25 cellular contexts compared by ENCODE assay signal in genomic region chr12:52942056-52942913, GRCh38. TPM values are rescaled to one million over a fixed set of nuclear protein-coding genes. Genes with fewer than 3 reads are reported as not detected.
DNase-seq lines count a peak whose midpoint lies in the region; ATAC-seq, FAIRE-seq and TF ChIP-seq lines count a peak whose summit lies in the region.
"Had no signal": no experiment of that assay in that cellular context is flagged by ENCODE, and none has a peak within 500 bp of the region (broad histone marks: within the 10 kb centered on the region; RNA-seq: fewer than 3 reads in every experiment).

No MANE protein-coding gene starts in this region.

- no peak overlapping the region for H3K9ac ChIP-seq in H1 (replicated peaks in 1 of 4; ENCODE audit: extremely low read depth in 1 of 4, low read depth in 3 of 4, low read length in 3 of 4)
- H3K9ac ChIP-seq in neuronal stem cell (ENCODE audit: low read depth, low read length, poor library complexity) = no peak overlapping the region
- H3K9ac ChIP-seq: parathyroid adenoma, SK-N-SH had no signal

- no peaks in the 10 kb centered on the region for H3K79me2 ChIP-seq in H1 (ENCODE audit: control insufficient read depth in 1 of 2, insufficient read depth in 2 of 2, low read length in 2 of 2)
- H3K79me2 ChIP-seq: parathyroid adenoma had no signal

- no peak for ATAC-seq in HG02571 (IDR thresholded peaks at IDR 0.05; ENCODE audit: unreplicated experiment)
- no peak for ATAC-seq in HG02642 (IDR thresholded peaks at IDR 0.05; ENCODE audit: poor library complexity, unreplicated experiment)
- ATAC-seq: activated CD4-positive, alpha-beta T cell treated with anti-CD3 and anti-CD28 coated beads for 36 hours; naive thymus-derived CD8-positive, alpha-beta T cell; right cardiac atrium; T-helper 17 cell had no signal

- H3K4me1 ChIP-seq in H1 (replicated peaks in 1 of 4; ENCODE audit: control insufficient read depth in 3 of 4, insufficient read depth in 4 of 4, low read length in 3 of 4) (peaks cover 12 to 30% (median 23%) of the 10 kb centered on the region in 4 experiments), neuronal stem cell (ENCODE audit: control insufficient read depth in 2 of 2, insufficient read depth in 1 of 2, low read depth in 1 of 2, low read length in 2 of 2) (peaks cover 2 to 34% of the 10 kb centered on the region in 2 donors)

- no peak for TF ChIP-seq CTCF in H1 (IDR thresholded peaks at IDR 0.05; ENCODE audit: control extremely low read depth in 1 of 3, insufficient read depth in 1 of 3, low read depth in 1 of 3, low read length in 3 of 3)

- POLR2A ChIA-PET in H1 (lab: Charles Lee; ENCODE audit: partially characterized antibody) = interaction anchor here (0.8 to 7.6 kb wide), 11 partner anchors 9 to 64 kb away, joined by 3 to 39 read pairs (median 4); partner anchors contain the start of genes EIF4B and KRT8

- H3K27ac ChIP-seq in H1 (ENCODE audit: low read depth, low read length) (no peak overlapping the region), neuronal stem cell (replicated peaks; ENCODE audit: low read length) (no peak overlapping the region)
- H3K27ac ChIP-seq: C4-2B, left ventricle myocardium inferior, parathyroid adenoma, spleen had no signal

- H2BK120ac ChIP-seq in H1 (replicated peaks; ENCODE audit: low read depth, low read length) (no peak overlapping the region), neuronal stem cell (ENCODE audit: low read depth, low read length) (no peak overlapping the region)

- H4K5ac ChIP-seq in H1 (ENCODE audit: insufficient read length, low read depth, low read length) = no peak overlapping the region

- H4K91ac ChIP-seq in H1 (replicated peaks; ENCODE audit: insufficient read length, low read length) (no peak overlapping the region), neuronal stem cell (ENCODE audit: low read depth, low read length, poor library complexity) (no peak overlapping the region)

- TF ChIP-seq RAD21 in H1 (IDR thresholded peaks at IDR 0.05 in 1 of 2, conservative IDR thresholded peaks at IDR 0.05 in 1 of 2; ENCODE audit: low read depth in 2 of 2, low read length in 2 of 2) = no peak

- H3K36me3 ChIP-seq in H7 (replicated peaks; ENCODE audit: control insufficient read depth, insufficient read depth, low read length) = no peaks in the 10 kb centered on the region
- H3K36me3 ChIP-seq in H1 (ENCODE audit: control insufficient read depth in 2 of 4, insufficient read depth in 4 of 4, low read length in 3 of 4) = no peaks in the 10 kb centered on the region
- no peaks in the 10 kb centered on the region for H3K36me3 ChIP-seq in neuronal stem cell (replicated peaks in 1 of 2; ENCODE audit: control insufficient read depth in 2 of 2, insufficient read depth in 2 of 2, low read length in 2 of 2)
- H3K36me3 ChIP-seq: left ventricle myocardium inferior, spleen had no signal

- H2BK12ac ChIP-seq in H1 (ENCODE audit: low read depth, low read length) (peak overlapping the region; percentile 7; the same call in 1 of the 2 replicates), neuronal stem cell (ENCODE audit: low read length) (no peak overlapping the region)

- 87% methylated on average over 10 of the region's 11 CpGs; no CpG with 5 or more reads in 1 of the 2 experiments for WGBS in H1 (ENCODE audit: extremely low coverage in 1 of 2, insufficient coverage in 1 of 2, insufficient read length in 1 of 2, insufficient replicate concordance in 2 of 2, low coverage in 1 of 2, low lambda C conversion rate in 2 of 2, missing lambda C conversion rate in 1 of 2), 2 experiments
- no CpG with 5 or more reads among the region's 11 CpGs for WGBS in neuronal stem cell (ENCODE audit: extremely low coverage in 2 of 2, insufficient read length in 2 of 2, insufficient replicate concordance in 1 of 2), 2 donors

- H4K8ac ChIP-seq in H1 (ENCODE audit: extremely low read depth, insufficient read depth, low read length) = no peak overlapping the region
- no peak overlapping the region for H4K8ac ChIP-seq in neuronal stem cell (ENCODE audit: low read depth, low read length)

- TF ChIP-seq EP300 in H1 (IDR thresholded peaks at IDR 0.05; ENCODE audit: borderline replicate concordance in 1 of 2, low read depth in 2 of 2, low read length in 2 of 2) = no peak

- no peaks in the 10 kb centered on the region for H3K9me3 ChIP-seq in H1 (ENCODE audit: insufficient read depth in 2 of 2, low read depth in 1 of 2, low read length in 1 of 2)
- H3K9me3 ChIP-seq in neuronal stem cell (replicated peaks in 1 of 2; ENCODE audit: control insufficient read depth in 2 of 2, insufficient read depth in 1 of 2, low read depth in 1 of 2, low read length in 2 of 2) = peaks cover 0 to 1% of the 10 kb centered on the region in 2 donors
- H3K9me3 ChIP-seq: SK-N-SH had no signal

- CTCF ChIA-PET in H1 (lab: Charles Lee; ENCODE audit: partially characterized antibody) = interaction anchor here (0.6 to 16.1 kb wide), 13 partner anchors 9 to 546 kb away, joined by 3 to 314 read pairs (median 6); partner anchors contain the start of genes KRT18 and KRT8

- H3K18ac ChIP-seq in H1 (ENCODE audit: extremely low read depth, low read length) (no peak overlapping the region), neuronal stem cell (ENCODE audit: low read length) (peak overlapping the region; percentile 15)

- H3K79me1 ChIP-seq in H1 (ENCODE audit: low read depth, low read length) = no peaks in the 10 kb centered on the region; the same call in 1 of the 2 replicates
- no peaks in the 10 kb centered on the region for H3K79me1 ChIP-seq in neuronal stem cell (ENCODE audit: low read depth, low read length)

- H2BK20ac ChIP-seq in H1 (ENCODE audit: low read length) = peak overlapping the region; percentile 21; the same call in 1 of the 2 replicates

- TF ChIP-seq POLR2A in H1 (IDR thresholded peaks at IDR 0.05; ENCODE audit: control extremely low read depth in 1 of 2, low read depth in 2 of 2, low read length in 2 of 2) = no peak

- H2BK5ac ChIP-seq in H1 (ENCODE audit: low read depth, low read length) = peak overlapping the region; percentile 38; the same call in 1 of the 2 replicates
- no peak overlapping the region for H2BK5ac ChIP-seq in neuronal stem cell (ENCODE audit: low read length)

- H2AFZ ChIP-seq in H1 (ENCODE audit: low read length) = no peak overlapping the region
- no peak overlapping the region for H2AFZ ChIP-seq in neuronal stem cell (ENCODE audit: low read length)
- H2AFZ ChIP-seq: parathyroid adenoma had no signal

- H3K23ac ChIP-seq in H1 (ENCODE audit: insufficient read length) = no peak overlapping the region
- H3K23ac ChIP-seq in neuronal stem cell (ENCODE audit: low read depth, low read length, poor library complexity) = no peak overlapping the region

- H3K27me3 ChIP-seq in H7 (ENCODE audit: control insufficient read depth, insufficient read depth, low read length) (no peaks in the 10 kb centered on the region), H1 (replicated peaks in 1 of 4; ENCODE audit: control insufficient read depth in 3 of 4, extremely low read depth in 1 of 4, insufficient read depth in 3 of 4, low read length in 3 of 4) (no peaks in the 10 kb centered on the region), neuronal stem cell (ENCODE audit: control insufficient read depth in 3 of 3, insufficient read depth in 3 of 3, low read depth in 1 of 3, low read length in 3 of 3) (peaks cover 0 to 40% (median 0%) of the 10 kb centered on the region in 3 experiments)
- H3K27me3 ChIP-seq: spleen had no signal

- H3K14ac ChIP-seq in H1 (ENCODE audit: insufficient read length) (no peak overlapping the region), neuronal stem cell (ENCODE audit: low read length) (no peak overlapping the region)

- FAIRE-seq in H1 (lab: Jason Lieb, UNC) = no peak
- FAIRE-seq: endothelial cell of umbilical vein had no signal

- peak overlapping the region; percentile 0 for H2AK5ac ChIP-seq in H1 (ENCODE audit: low read depth, low read length)
- no peak overlapping the region for H2AK5ac ChIP-seq in neuronal stem cell (ENCODE audit: low read depth, low read length)

- no peaks in the 10 kb centered on the region for H4K20me1 ChIP-seq in H1 (replicated peaks in 1 of 2; ENCODE audit: control insufficient read depth in 1 of 2, insufficient read depth in 2 of 2, low read length in 2 of 2)

- no peak overlapping the region for H3K4me2 ChIP-seq in H1 (ENCODE audit: insufficient read depth in 1 of 2, low read depth in 2 of 2, low read length in 2 of 2)
- H3K4me2 ChIP-seq in neuronal stem cell (ENCODE audit: insufficient read depth, low read length, poor library complexity, severe bottlenecking) = no peak overlapping the region
- H3K4me2 ChIP-seq: SK-N-SH had no signal

- DNase-seq in H7 = peak; percentile 2
- peak; percentile 13 for DNase-seq in NCI-H510A (lab: John Stamatoyannopoulos, UW)
- no peak for DNase-seq in H1 (ENCODE audit: low read depth in 1 of 2, low spot score in 2 of 2)
- DNase-seq in neuronal stem cell (ENCODE audit: low spot score) = no peak
- no peak for DNase-seq in HUDEP-2 (lab: John Stamatoyannopoulos, UW; ENCODE audit: unreplicated experiment in 76 of 76)
- DNase-seq in NCI-H146 (lab: John Stamatoyannopoulos, UW) = no peak
- DNase-seq: activated CD4-positive, alpha-beta T cell treated with anti-CD3 and anti-CD28 coated beads for 36 hours; activated effector memory CD4-positive, alpha-beta T cell treated with Interleukin-2 at 50 U/mL for 16 hours; activated naive CD8-positive, alpha-beta T cell treated with anti-CD3 and anti-CD28 coated beads, Interleukin-2, amount 10 ng/mL, durations not matched to agents 7 days and 5 days; DMS79; GF-D8; KG1; left ventricle myocardium inferior; MM.1S; naive thymus-derived CD8-positive, alpha-beta T cell; NCI-H774; right cardiac atrium; SK-N-SH; spleen; T-helper 17 cell had no signal

- H3K4me3 ChIP-seq in H7 (ENCODE audit: insufficient read depth, low read depth, low read length) (no peak overlapping the region), H1 (ENCODE audit: extremely low read depth in 1 of 4, insufficient read depth in 2 of 4, low read depth in 3 of 4, low read length in 4 of 4) (no peak overlapping the region), neuronal stem cell (ENCODE audit: low read length in 2 of 2) (no peak overlapping the region)
- H3K4me3 ChIP-seq: left ventricle myocardium inferior, spleen had no signal

- peaks cover 3% of the 10 kb centered on the region; the same call in 1 of the 2 replicates for H3K23me2 ChIP-seq in H1 (ENCODE audit: low read depth, low read length)

- no peak overlapping the region for H3K56ac ChIP-seq in H1 (replicated peaks; ENCODE audit: insufficient read length, low read depth, low read length)

- H3K4ac ChIP-seq in H1 (replicated peaks; ENCODE audit: insufficient read length, low read depth, low read length) (no peak overlapping the region), neuronal stem cell (ENCODE audit: low read length) (no peak overlapping the region)

- H2BK15ac ChIP-seq in H1 (ENCODE audit: low read length) (peak overlapping the region; percentile 3; the same call in 1 of the 2 replicates), neuronal stem cell (ENCODE audit: low read length) (no peak overlapping the region)

RNA-seq across cellular contexts. Expression of gene KRT18, which starts 6.6 kb away (rescaled TPM):
- total RNA-seq in H7 (2014; rRNA removed; shearing (Covaris generic)) = 578 and 613 TPM in 2 replicates
- total RNA-seq in H1 (2021; fragmentation: NEBNext Ultra II Directional; extraction: Animal tissue kit (Norgen Biotek cat#: 25700)) = 375 and 391 TPM in 2 replicates
- polyA plus RNA-seq in H1 (2011; rRNA removed) = 236 and 263 TPM in 2 replicates
- polyA plus RNA-seq in H1 (2011; cell fraction: cytosol; rRNA removed) = 320 TPM
- 356 TPM for polyA plus RNA-seq in H1 (2011; cell fraction: nucleus; rRNA removed)
- polyA plus RNA-seq in H1 (2012, experiment 1 of 2) = 381 to 481 TPM (median 444 TPM) in 4 replicates
- polyA plus RNA-seq in H1 (2012, experiment 2 of 2) = 459 TPM
- polyA plus RNA-seq in H1 (2013, experiment 1 of 2) = 314 TPM
- 311 TPM for polyA plus RNA-seq in H1 (2013, experiment 2 of 2)
- 184 and 221 TPM in 2 replicates for polyA minus RNA-seq in H1 (2011; rRNA and poly(A)+ RNA removed)
- polyA minus RNA-seq in H1 (2011; cell fraction: cytosol; rRNA and poly(A)+ RNA removed) = 173 TPM
- 115 TPM for polyA minus RNA-seq in H1 (2011; cell fraction: nucleus; rRNA and poly(A)+ RNA removed)
- 80.9 TPM for polyA plus RNA-seq in neuronal stem cell (2013, experiment 1 of 2)
- 82.5 TPM for polyA plus RNA-seq in neuronal stem cell (2013, experiment 2 of 2)

RNA-seq across cellular contexts. Expression of gene KRT8, which starts 37.4 kb away (rescaled TPM):
- 318 and 445 TPM in 2 replicates for total RNA-seq in H7 (2014; rRNA removed; shearing (Covaris generic))
- total RNA-seq in H1 (2021; fragmentation: NEBNext Ultra II Directional; extraction: Animal tissue kit (Norgen Biotek cat#: 25700)) = 283 and 290 TPM in 2 replicates
- 280 and 311 TPM in 2 replicates for polyA plus RNA-seq in H1 (2011; rRNA removed)
- 279 TPM for polyA plus RNA-seq in H1 (2011; cell fraction: cytosol; rRNA removed)
- 247 TPM for polyA plus RNA-seq in H1 (2011; cell fraction: nucleus; rRNA removed)
- polyA plus RNA-seq in H1 (2012, experiment 1 of 2) = 299 to 366 TPM (median 352 TPM) in 4 replicates
- 463 TPM for polyA plus RNA-seq in H1 (2012, experiment 2 of 2)
- polyA plus RNA-seq in H1 (2013, experiment 1 of 2) = 311 TPM
- polyA plus RNA-seq in H1 (2013, experiment 2 of 2) = 291 TPM
- polyA minus RNA-seq in H1 (2011; rRNA and poly(A)+ RNA removed) = 235 and 239 TPM in 2 replicates
- polyA minus RNA-seq in H1 (2011; cell fraction: cytosol; rRNA and poly(A)+ RNA removed) = 185 TPM
- polyA minus RNA-seq in H1 (2011; cell fraction: nucleus; rRNA and poly(A)+ RNA removed) = 128 TPM
- 179 TPM for polyA plus RNA-seq in neuronal stem cell (2013, experiment 1 of 2)
- polyA plus RNA-seq in neuronal stem cell (2013, experiment 2 of 2) = 174 TPM
- polyA plus RNA-seq: naive thymus-derived CD8-positive, alpha-beta T cell had no signal

Comparison
In these comparisons a context has a peak if more than half of its experiments do, and no peak if none do; other contexts are left out.
1. DNase-seq: peak in H7 (single experiment) and NCI-H510A (single experiment); none in H1 (0 of 2), neuronal stem cell (single experiment), HUDEP-2 (0 of 76) and NCI-H146 (single experiment).